In the genomic region with DNA sequence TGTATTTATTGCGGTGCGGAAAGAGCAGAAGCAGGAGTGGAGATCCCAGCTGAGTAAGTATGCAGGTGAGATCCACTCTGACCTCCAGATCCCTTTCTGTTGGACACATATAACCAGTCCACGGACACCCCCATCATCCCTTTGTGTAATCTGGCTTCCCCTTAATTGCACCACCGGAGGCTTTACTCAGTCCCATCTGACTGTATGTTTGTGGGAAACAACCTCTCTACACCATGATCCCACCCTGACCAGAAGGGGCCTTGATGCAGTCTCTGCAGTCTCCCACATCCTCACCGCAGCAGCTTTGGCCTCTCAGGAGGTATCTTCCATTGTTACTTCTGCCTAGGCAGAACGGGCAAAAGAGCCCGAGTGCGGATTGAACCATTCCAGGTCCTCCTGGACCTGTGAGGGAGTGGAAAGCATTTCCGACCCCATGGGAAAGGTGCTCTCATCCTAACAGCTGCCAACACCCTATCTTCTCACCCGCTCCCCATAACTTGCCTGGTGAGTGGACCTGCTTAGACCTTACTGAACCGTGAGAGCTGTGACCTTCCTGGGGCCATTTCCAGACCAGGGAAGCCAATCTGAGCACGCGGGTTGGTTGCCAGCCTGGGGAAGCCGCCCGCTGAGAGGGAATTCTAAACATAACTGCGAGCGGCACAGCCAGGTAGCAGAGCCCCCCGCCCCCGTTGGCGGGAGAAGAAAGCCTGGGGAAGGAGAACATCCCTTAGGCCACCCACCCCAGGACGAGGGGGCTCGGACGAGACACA, we compare ENCODE assay signal across 12 cellular contexts. TPM values are rescaled to one million over a fixed set of nuclear protein-coding genes. Genes with fewer than 3 reads are reported as not detected.
A peak's percentile ranks its signal among the peaks of the same experiment; 100 is the strongest.
DNase-seq lines count a peak whose midpoint lies in the region; ATAC-seq and TF ChIP-seq lines count a peak whose summit lies in the region.
"Had no signal": no experiment of that assay in that cellular context is flagged by ENCODE, and none has a peak within 500 bp of the region (broad histone marks: within the 10 kb centered on the region; RNA-seq: fewer than 3 reads in every experiment).

No MANE protein-coding gene starts in this region.

- H3K36me3 ChIP-seq in left ventricle myocardium inferior = no peaks in the 10 kb centered on the region
- H3K36me3 ChIP-seq in aorta (ENCODE audit: control insufficient read depth in 1 of 2, insufficient read depth in 2 of 2, low read length in 1 of 2) = no peaks in the 10 kb centered on the region

- H3K36me3 Mint-ChIP-seq in nephron progenitor cell (ENCODE audit: low read depth) = no peaks in the 10 kb centered on the region
- H3K36me3 Mint-ChIP-seq in activated T-helper 2 cell treated with anti-CD3 and anti-CD28 coated beads, Interferon-gamma antibody, Interleukin-2, Interleukin-4, amounts not matched to agents 10 μg/mL and 5 μg/mL and 100 μg/mL, durations not matched to agents 14 hours and 24 hours and 36 hours (ENCODE audit: low read depth) = no peaks in the 10 kb centered on the region

- DNase-seq in Right ventricle myocardium superior (no peak), cardiac septum (ENCODE audit: low spot score) (no peak), left ventricle myocardium inferior (no peak), nephron progenitor cell (peak; percentile 35), aorta (no peak), ACHN (no peak)
- DNase-seq in activated T-helper 2 cell treated with anti-CD3 and anti-CD28 coated beads, Interferon-gamma antibody, Interleukin-2, Interleukin-4, amounts not matched to agents 10 μg/mL and 5 μg/mL and 100 μg/mL, durations not matched to agents 14 hours and 24 hours and 36 hours (ENCODE audit: low spot score) = no peak
- DNase-seq: activated gamma-delta T cell treated with Interleukin-2 at 50 U/mL for 16 hours, AML-193, MV-4-11 had no signal

- H3K27me3 ChIP-seq in left ventricle myocardium inferior (ENCODE audit: low read depth) (peaks cover 25% of the 10 kb centered on the region), aorta (ENCODE audit: control insufficient read depth in 1 of 2, insufficient read depth in 2 of 2, low read length in 1 of 2) (no peaks in the 10 kb centered on the region)

- H3K27ac Mint-ChIP-seq in nephron progenitor cell = no peak overlapping the region
- H3K27ac Mint-ChIP-seq in activated T-helper 2 cell treated with anti-CD3 and anti-CD28 coated beads, Interferon-gamma antibody, Interleukin-2, Interleukin-4, amounts not matched to agents 10 μg/mL and 5 μg/mL and 100 μg/mL, durations not matched to agents 14 hours and 24 hours and 36 hours = no peak overlapping the region

- peaks cover 26% of the 10 kb centered on the region for H3K27me3 Mint-ChIP-seq in nephron progenitor cell (ENCODE audit: low read depth, poor library complexity)
- H3K27me3 Mint-ChIP-seq in activated T-helper 2 cell treated with anti-CD3 and anti-CD28 coated beads, Interferon-gamma antibody, Interleukin-2, Interleukin-4, amounts not matched to agents 10 μg/mL and 5 μg/mL and 100 μg/mL, durations not matched to agents 14 hours and 24 hours and 36 hours (ENCODE audit: low read depth) = peaks cover 39% of the 10 kb centered on the region

- WGBS in aorta, 2 donors = 32 to 36% methylated on average over 23 of the region's 23 CpGs

- peak overlapping the region; percentile 93 for H3K4me3 Mint-ChIP-seq in nephron progenitor cell
- H3K4me3 Mint-ChIP-seq in activated T-helper 2 cell treated with anti-CD3 and anti-CD28 coated beads, Interferon-gamma antibody, Interleukin-2, Interleukin-4, amounts not matched to agents 10 μg/mL and 5 μg/mL and 100 μg/mL, durations not matched to agents 14 hours and 24 hours and 36 hours (ENCODE audit: low read depth) = no peak overlapping the region

- H3K4me3 ChIP-seq in left ventricle myocardium inferior = peak overlapping the region; percentile 76
- peak overlapping the region in 1 of 2 donors; percentile 56 for H3K4me3 ChIP-seq in aorta (ENCODE audit: low read length in 2 of 2)

- TF ChIP-seq CTCF in left ventricle myocardium inferior (IDR thresholded peaks at IDR 0.05; ENCODE audit: borderline replicate concordance) = no peak
- no peak for TF ChIP-seq CTCF in nephron progenitor cell (IDR thresholded peaks at IDR 0.05)

- intact Hi-C loops in Right ventricle myocardium superior (cut with DNase I) (no loop called here), cardiac septum (cut with DNase I) (no loop called here), left ventricle myocardium inferior (cut with micrococcal nuclease) (no loop called here), aorta (cut with DNase I) (no loop called here)
- intact Hi-C loops in activated T-helper 2 cell treated with anti-CD3 and anti-CD28 coated beads, Interferon-gamma antibody, Interleukin-2, Interleukin-4, amounts not matched to agents 10 μg/mL and 5 μg/mL and 100 μg/mL, durations not matched to agents 14 hours and 24 hours and 36 hours (cut with micrococcal nuclease) = no loop called here

- H3K4me1 Mint-ChIP-seq in nephron progenitor cell = peaks cover 45% of the 10 kb centered on the region
- peaks cover 2% of the 10 kb centered on the region for H3K4me1 Mint-ChIP-seq in activated T-helper 2 cell treated with anti-CD3 and anti-CD28 coated beads, Interferon-gamma antibody, Interleukin-2, Interleukin-4, amounts not matched to agents 10 μg/mL and 5 μg/mL and 100 μg/mL, durations not matched to agents 14 hours and 24 hours and 36 hours (ENCODE audit: low read depth)

- H3K27ac ChIP-seq in left ventricle myocardium inferior (replicated peaks) (peak overlapping the region; percentile 67), aorta (ENCODE audit: low read depth in 1 of 2, low read length in 2 of 2) (no peak overlapping the region)
- H3K27ac ChIP-seq: SK-N-MC had no signal

- peak; percentile 58 for ATAC-seq in Right ventricle myocardium superior (ENCODE audit: poor library complexity)
- ATAC-seq in aorta (ENCODE audit: low FRiP score) = peak; percentile 41
- ATAC-seq in HG03108 (IDR thresholded peaks at IDR 0.05; ENCODE audit: unreplicated experiment) = no peak

- in situ Hi-C loops in ACHN (cut with HindIII; ENCODE audit: low pct_ligation_motif_present, low pct_unique_long_range_greater_than_20kb, low sequenced_read_pairs) = no loop called here

- H3K9me3 ChIP-seq in left ventricle myocardium inferior (replicated peaks) (no peaks in the 10 kb centered on the region), aorta (ENCODE audit: control insufficient read depth, low read length) (no peaks in the 10 kb centered on the region)

- no peaks in the 10 kb centered on the region for H3K9me3 Mint-ChIP-seq in nephron progenitor cell
- H3K9me3 Mint-ChIP-seq in activated T-helper 2 cell treated with anti-CD3 and anti-CD28 coated beads, Interferon-gamma antibody, Interleukin-2, Interleukin-4, amounts not matched to agents 10 μg/mL and 5 μg/mL and 100 μg/mL, durations not matched to agents 14 hours and 24 hours and 36 hours = no peaks in the 10 kb centered on the region

- H3K4me1 ChIP-seq in left ventricle myocardium inferior = peaks cover 20% of the 10 kb centered on the region
- H3K4me1 ChIP-seq in aorta (ENCODE audit: control insufficient read depth in 1 of 2, insufficient read depth in 2 of 2, low read length in 2 of 2) = no peaks in the 10 kb centered on the region

RNA-seq across cellular contexts. Expression of gene SLCO2A1, which starts 1.1 kb away (rescaled TPM):
- total RNA-seq in Right ventricle myocardium superior = 8.3 TPM
- total RNA-seq in cardiac septum = 59.2 TPM
- 18.0 TPM for total RNA-seq in left ventricle myocardium inferior
- total RNA-seq in aorta = 100 to 1,000 TPM in 1 of 2 donors, 10 to 100 TPM in 1; 96.8 to 101 TPM
- polyA plus RNA-seq in aorta = 1 to 10 TPM in 1 of 2 donors, under 1 TPM in 1; 0.25 to 2.8 TPM
- total RNA-seq in activated T-helper 2 cell treated with anti-CD3 and anti-CD28 coated beads, Interferon-gamma antibody, Interleukin-2, Interleukin-4, amounts not matched to agents 10 μg/mL and 5 μg/mL and 100 μg/mL, durations not matched to agents 14 hours and 24 hours and 36 hours = not detected in 2 replicates
